ENCODE assay signal across 1 cellular context in the genomic region with DNA sequence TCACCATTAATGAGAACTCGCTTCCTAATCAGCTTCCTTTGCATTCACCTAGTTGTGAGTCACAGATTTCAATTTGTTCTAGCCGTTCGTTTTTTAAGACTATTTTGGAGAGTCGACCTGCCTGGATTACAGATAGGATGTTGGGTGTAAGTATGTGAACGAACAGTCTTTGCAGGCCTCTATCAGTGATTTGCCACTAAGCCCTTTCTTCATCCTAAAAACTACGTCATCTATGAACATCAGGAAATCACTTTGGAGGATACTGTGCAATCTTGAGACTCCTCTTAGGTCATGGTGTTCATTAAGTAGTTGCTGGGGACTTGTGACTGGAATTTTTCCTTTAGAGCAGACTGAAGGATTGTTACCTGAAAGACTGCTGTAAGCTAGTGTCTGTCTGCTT.
TF ChIP-seq lines count a peak whose summit lies in the region.

No MANE protein-coding gene starts in this region.

TF ChIP-seq in H1, 55 proteins besides CTCF, POLR2A, EP300 and RAD21:
- no peak for TF ChIP-seq YY1 (IDR thresholded peaks at IDR 0.05; ENCODE audit: low read depth, low read length)
- TF ChIP-seq NRF1 (IDR thresholded peaks at IDR 0.05; ENCODE audit: low read depth, low read length) = no peak
- TF ChIP-seq BRCA1 (IDR thresholded peaks at IDR 0.05; ENCODE audit: low read depth, low read length) = no peak
- no peak for TF ChIP-seq EGR1 (IDR thresholded peaks at IDR 0.05; ENCODE audit: borderline replicate concordance, low read depth, low read length)
- no peak for TF ChIP-seq BACH1 (IDR thresholded peaks at IDR 0.05; ENCODE audit: low read length)
- TF ChIP-seq RFX5 (IDR thresholded peaks at IDR 0.05; ENCODE audit: borderline replicate concordance, low read depth, low read length) = no peak
- TF ChIP-seq EZH2 (IDR thresholded peaks at IDR 0.05; ENCODE audit: low read depth, low read length, severe bottlenecking) = no peak
- TF ChIP-seq KDM4A (IDR thresholded peaks at IDR 0.05; ENCODE audit: low read depth, low read length, severe bottlenecking) = no peak
- no peak for TF ChIP-seq RNF2 (IDR thresholded peaks at IDR 0.05; ENCODE audit: borderline replicate concordance, low read depth, low read length, missing control alignments, poor library complexity, severe bottlenecking)
- TF ChIP-seq, protein P1, sequence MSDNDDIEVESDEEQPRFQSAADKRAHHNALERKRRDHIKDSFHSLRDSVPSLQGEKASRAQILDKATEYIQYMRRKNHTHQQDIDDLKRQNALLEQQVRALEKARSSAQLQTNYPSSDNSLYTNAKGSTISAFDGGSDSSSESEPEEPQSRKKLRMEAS (IDR thresholded peaks at IDR 0.05) = no peak
- no peak for TF ChIP-seq RBBP5 (IDR thresholded peaks at IDR 0.05; ENCODE audit: borderline replicate concordance, low read depth, low read length)
